In genomic region chr13:100986571-100986970, GRCh38 we compare ENCODE assay signal across 37 cellular contexts.
"Had no signal": no experiment of that assay in that cellular context is flagged by ENCODE, and none has a peak within 500 bp of the region (broad histone marks: within the 10 kb centered on the region; RNA-seq: fewer than 3 reads in every experiment).

No MANE protein-coding gene starts in this region.

- H3K27ac Mint-ChIP-seq: activated CD4-positive, alpha-beta memory T cell treated with anti-CD3 and anti-CD28 coated beads, Interleukin-2, amount 10 ng/mL, durations not matched to agents 7 days and 5 days; activated CD4-positive, alpha-beta T cell treated with anti-CD3 and anti-CD28 coated beads for 36 hours; activated CD4-positive, alpha-beta T cell treated with anti-CD3 and anti-CD28 coated beads, Interleukin-2, amount 10 ng/mL, durations not matched to agents 7 days and 5 days; activated CD8-positive, alpha-beta memory T cell treated with anti-CD3 and anti-CD28 coated beads, Interleukin-2, amount 10 ng/mL, durations not matched to agents 7 days and 5 days; activated CD8-positive, alpha-beta T cell treated with anti-CD3 and anti-CD28 coated beads, Interleukin-2, amount 10 ng/mL, durations not matched to agents 7 days and 5 days; activated naive CD4-positive, alpha-beta T cell treated with anti-CD3 and anti-CD28 coated beads, Interleukin-2, amount 10 ng/mL, durations not matched to agents 7 days and 5 days; activated naive CD4-positive, alpha-beta T cell treated with anti-CD3 and anti-CD28 coated beads, Interleukin-2, amount 50 U/mL, for 24 hours; activated naive CD8-positive, alpha-beta T cell; activated naive CD8-positive, alpha-beta T cell treated with anti-CD3 and anti-CD28 coated beads, Interleukin-2, amount 10 ng/mL, durations not matched to agents 7 days and 5 days; activated naive CD8-positive, alpha-beta T cell treated with anti-CD3 and anti-CD28 coated beads, Interleukin-2, amount 50 U/mL, for 24 hours; activated T-cell treated with anti-CD3 and anti-CD28 coated beads, Interleukin-2, amount 50 U/mL, for 24 hours; activated T-helper 2 cell treated with anti-CD3 and anti-CD28 coated beads, Interferon-gamma antibody, Interleukin-2, Interleukin-4, amounts not matched to agents 10 μg/mL and 5 μg/mL and 100 μg/mL, durations not matched to agents 14 hours and 24 hours and 36 hours; T-cell; T-helper 17 cell had no signal

- H3K4me3 ChIP-seq: ascending aorta, cardiac muscle cell had no signal

- H3K27me3 ChIP-seq: ascending aorta, cardiac muscle cell had no signal

- DNase-seq: activated CD4-positive, alpha-beta memory T cell treated with anti-CD3 and anti-CD28 coated beads, Interleukin-2, amount 10 ng/mL, durations not matched to agents 7 days and 5 days; activated CD4-positive, alpha-beta T cell treated with anti-CD3 and anti-CD28 coated beads for 1 hour; activated CD4-positive, alpha-beta T cell treated with anti-CD3 and anti-CD28 coated beads for 36 hours; activated CD4-positive, alpha-beta T cell treated with anti-CD3 and anti-CD28 coated beads for 48 hours; activated CD4-positive, alpha-beta T cell treated with anti-CD3 and anti-CD28 coated beads, Interleukin-2, amount 10 ng/mL, durations not matched to agents 7 days and 5 days; activated CD4-positive, alpha-beta T cell treated with anti-CD3 and anti-CD28 coated beads, Interleukin-2, amount 50 U/mL, for 48 hours; activated CD4-positive, CD25-positive, alpha-beta regulatory T cell; activated CD8-positive, alpha-beta memory T cell treated with anti-CD3 and anti-CD28 coated beads for 24 hours; activated CD8-positive, alpha-beta memory T cell treated with anti-CD3 and anti-CD28 coated beads, Interleukin-2, amount 10 ng/mL, durations not matched to agents 7 days and 5 days; activated CD8-positive, alpha-beta memory T cell treated with anti-CD3 and anti-CD28 coated beads, Interleukin-2, amount 50 U/mL, for 48 hours; activated CD8-positive, alpha-beta T cell treated with anti-CD3 and anti-CD28 coated beads, Interleukin-2, amount 10 ng/mL, durations not matched to agents 7 days and 5 days; activated effector memory CD4-positive, alpha-beta T cell treated with Interleukin-2 at 50 U/mL for 16 hours; activated gamma-delta T cell; activated naive CD4-positive, alpha-beta T cell treated with anti-CD3 and anti-CD28 coated beads, Interleukin-2, amount 10 ng/mL, durations not matched to agents 7 days and 5 days; activated naive CD4-positive, alpha-beta T cell treated with Interleukin-2 at 50 U/mL for 16 hours; activated naive CD8-positive, alpha-beta T cell treated with anti-CD3 and anti-CD28 coated beads, Interleukin-2, amount 10 ng/mL, durations not matched to agents 7 days and 5 days; activated naive CD8-positive, alpha-beta T cell treated with anti-CD3 and anti-CD28 coated beads, Interleukin-2, amount 50 U/mL, for 24 hours; activated T-cell treated with anti-CD3 and anti-CD28 coated beads, Interleukin-2, amount 50 U/mL, for 24 hours; activated T-cell treated with anti-CD3 and anti-CD28 coated beads, Interleukin-2, amount 50 U/mL, for 48 hours; amygdala; anterior cingulate cortex; caudate nucleus; cerebellar nuclear complex; T-cell; T-helper 17 cell; T1000 had no signal

- H3K36me3 Mint-ChIP-seq: activated CD8-positive, alpha-beta memory T cell treated with anti-CD3 and anti-CD28 coated beads, Interleukin-2, amount 10 ng/mL, durations not matched to agents 7 days and 5 days; activated naive CD4-positive, alpha-beta T cell treated with anti-CD3 and anti-CD28 coated beads, Interleukin-2, amount 10 ng/mL, durations not matched to agents 7 days and 5 days; activated naive CD4-positive, alpha-beta T cell treated with anti-CD3 and anti-CD28 coated beads, Interleukin-2, amount 50 U/mL, for 24 hours; activated naive CD8-positive, alpha-beta T cell; activated naive CD8-positive, alpha-beta T cell treated with anti-CD3 and anti-CD28 coated beads, Interleukin-2, amount 10 ng/mL, durations not matched to agents 7 days and 5 days; brain; T-cell had no signal

- FAIRE-seq: bronchial epithelial cell, TTC549 had no signal

- H3K36me3 ChIP-seq: ascending aorta, cardiac muscle cell had no signal

- ATAC-seq: activated CD4-positive, alpha-beta T cell treated with anti-CD3 and anti-CD28 coated beads for 36 hours; activated CD4-positive, CD25-positive, alpha-beta regulatory T cell treated with anti-CD3 and anti-CD28 coated beads, Interleukin-2, amount 50 U/mL, for 24 hours; activated CD8-positive, alpha-beta memory T cell treated with anti-CD3 and anti-CD28 coated beads, Interleukin-2, amount 10 ng/mL, durations not matched to agents 7 days and 5 days; activated CD8-positive, alpha-beta T cell treated with anti-CD3 and anti-CD28 coated beads, Interleukin-2, amount 10 ng/mL, durations not matched to agents 7 days and 5 days; activated naive CD8-positive, alpha-beta T cell treated with anti-CD3 and anti-CD28 coated beads, Interleukin-2, amount 50 U/mL, for 24 hours; T-cell; T-helper 17 cell had no signal

- H3K27ac ChIP-seq: ascending aorta, cardiac muscle cell, VCaP had no signal

- H3K4me1 Mint-ChIP-seq: activated CD4-positive, alpha-beta memory T cell treated with anti-CD3 and anti-CD28 coated beads, Interleukin-2, amount 10 ng/mL, durations not matched to agents 7 days and 5 days; activated CD4-positive, alpha-beta T cell treated with anti-CD3 and anti-CD28 coated beads for 36 hours; activated CD4-positive, alpha-beta T cell treated with anti-CD3 and anti-CD28 coated beads, Interleukin-2, amount 10 ng/mL, durations not matched to agents 7 days and 5 days; activated CD8-positive, alpha-beta memory T cell treated with anti-CD3 and anti-CD28 coated beads, Interleukin-2, amount 10 ng/mL, durations not matched to agents 7 days and 5 days; activated naive CD4-positive, alpha-beta T cell treated with anti-CD3 and anti-CD28 coated beads, Interleukin-2, amount 10 ng/mL, durations not matched to agents 7 days and 5 days; activated naive CD4-positive, alpha-beta T cell treated with anti-CD3 and anti-CD28 coated beads, Interleukin-2, amount 50 U/mL, for 24 hours; activated naive CD8-positive, alpha-beta T cell treated with anti-CD3 and anti-CD28 coated beads, Interleukin-2, amount 10 ng/mL, durations not matched to agents 7 days and 5 days; activated naive CD8-positive, alpha-beta T cell treated with anti-CD3 and anti-CD28 coated beads, Interleukin-2, amount 50 U/mL, for 24 hours; central memory CD8-positive, alpha-beta T cell; T-cell; T-helper 17 cell had no signal

- H3K4me3 Mint-ChIP-seq: activated CD4-positive, alpha-beta memory T cell treated with anti-CD3 and anti-CD28 coated beads, Interleukin-2, amount 10 ng/mL, durations not matched to agents 7 days and 5 days; activated CD4-positive, alpha-beta T cell treated with anti-CD3 and anti-CD28 coated beads for 36 hours; activated CD4-positive, alpha-beta T cell treated with anti-CD3 and anti-CD28 coated beads, Interleukin-2, amount 10 ng/mL, durations not matched to agents 7 days and 5 days; activated CD8-positive, alpha-beta memory T cell treated with anti-CD3 and anti-CD28 coated beads, Interleukin-2, amount 10 ng/mL, durations not matched to agents 7 days and 5 days; activated CD8-positive, alpha-beta T cell treated with anti-CD3 and anti-CD28 coated beads, Interleukin-2, amount 10 ng/mL, durations not matched to agents 7 days and 5 days; activated naive CD4-positive, alpha-beta T cell treated with anti-CD3 and anti-CD28 coated beads, Interleukin-2, amount 10 ng/mL, durations not matched to agents 7 days and 5 days; activated naive CD4-positive, alpha-beta T cell treated with anti-CD3 and anti-CD28 coated beads, Interleukin-2, amount 50 U/mL, for 24 hours; activated naive CD8-positive, alpha-beta T cell; activated naive CD8-positive, alpha-beta T cell treated with anti-CD3 and anti-CD28 coated beads, Interleukin-2, amount 10 ng/mL, durations not matched to agents 7 days and 5 days; activated naive CD8-positive, alpha-beta T cell treated with anti-CD3 and anti-CD28 coated beads, Interleukin-2, amount 50 U/mL, for 24 hours; activated T-cell treated with anti-CD3 and anti-CD28 coated beads, Interleukin-2, amount 50 U/mL, for 24 hours; brain; central memory CD8-positive, alpha-beta T cell; T-cell; T-helper 17 cell had no signal

- H3K9me3 Mint-ChIP-seq: activated CD4-positive, alpha-beta memory T cell treated with anti-CD3 and anti-CD28 coated beads, Interleukin-2, amount 10 ng/mL, durations not matched to agents 7 days and 5 days; activated CD4-positive, alpha-beta T cell treated with anti-CD3 and anti-CD28 coated beads, Interleukin-2, amount 10 ng/mL, durations not matched to agents 7 days and 5 days; activated naive CD4-positive, alpha-beta T cell treated with anti-CD3 and anti-CD28 coated beads, Interleukin-2, amount 10 ng/mL, durations not matched to agents 7 days and 5 days; activated naive CD8-positive, alpha-beta T cell treated with anti-CD3 and anti-CD28 coated beads, Interleukin-2, amount 10 ng/mL, durations not matched to agents 7 days and 5 days; activated T-helper 2 cell treated with anti-CD3 and anti-CD28 coated beads, Interferon-gamma antibody, Interleukin-2, Interleukin-4, amounts not matched to agents 10 μg/mL and 5 μg/mL and 100 μg/mL, durations not matched to agents 14 hours and 24 hours and 36 hours; central memory CD8-positive, alpha-beta T cell had no signal

- H3K4me1 ChIP-seq: ascending aorta had no signal

- H3K27me3 Mint-ChIP-seq: activated naive CD8-positive, alpha-beta T cell treated with anti-CD3 and anti-CD28 coated beads, Interleukin-2, amount 10 ng/mL, durations not matched to agents 7 days and 5 days had no signal
